18 cellular contexts compared by ENCODE assay signal in the genomic region with DNA sequence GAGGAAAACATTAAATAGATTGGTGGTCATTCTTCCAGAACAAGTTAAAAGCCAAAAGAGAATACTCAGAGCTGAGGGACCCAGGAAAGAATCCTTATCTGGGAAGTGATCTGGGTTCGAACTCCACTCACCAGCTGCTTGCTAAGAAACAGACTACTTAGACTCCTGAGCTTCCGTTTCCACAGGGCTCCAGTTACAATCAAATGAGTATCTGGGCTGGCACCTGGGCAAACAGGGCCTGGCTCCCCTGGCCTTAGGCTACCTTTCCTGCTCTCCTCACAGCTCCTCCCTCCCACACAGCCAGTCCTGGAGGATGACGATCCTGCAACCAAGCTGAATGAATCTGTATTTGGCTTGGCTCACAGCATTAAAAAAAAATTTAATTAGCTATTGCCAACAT. TPM values are rescaled to one million over a fixed set of nuclear protein-coding genes. Genes with fewer than 3 reads are reported as not detected.
A peak's percentile ranks its signal among the peaks of the same experiment; 100 is the strongest.
DNase-seq lines count a peak whose midpoint lies in the region; ATAC-seq and TF ChIP-seq lines count a peak whose summit lies in the region.
"Had no signal": no experiment of that assay in that cellular context is flagged by ENCODE, and none has a peak within 500 bp of the region (broad histone marks: within the 10 kb centered on the region; RNA-seq: fewer than 3 reads in every experiment).

No MANE protein-coding gene starts in this region.

- H3K36me3 Mint-ChIP-seq in GM23338 (ENCODE audit: low read depth) (peaks cover 37% of the 10 kb centered on the region), chondrocyte (ENCODE audit: low read depth) (peaks cover 5% of the 10 kb centered on the region)

- H3F3A ChIP-seq in GM23338 (replicated peaks; ENCODE audit: low read depth) = peaks cover 8% of the 10 kb centered on the region; the same call in 1 of the 2 replicates

- peaks cover 30 to 62% (median 45%) of the 10 kb centered on the region in 10 experiments for H3K4me1 ChIP-seq in BLaER1 treated with 17β-estradiol and CSF1 and Interleukin-3, amounts not matched to agents 10 nM and 100 nM
- H3K4me1 ChIP-seq in GM23338 (ENCODE audit: insufficient read depth) (peaks cover 32% of the 10 kb centered on the region), RWPE2 (ENCODE audit: insufficient read depth, poor library complexity, severe bottlenecking) (peaks cover 10% of the 10 kb centered on the region)

- ATAC-seq in GM23338 = no peak
- ATAC-seq in RWPE2 (ENCODE audit: low read depth) = peak; percentile 33
- ATAC-seq in left colon = peak; percentile 46
- no peak for ATAC-seq in GM18519 (IDR thresholded peaks at IDR 0.05; ENCODE audit: low FRiP score, unreplicated experiment)
- ATAC-seq in HG03354 (IDR thresholded peaks at IDR 0.05; ENCODE audit: poor library complexity, severe bottlenecking, unreplicated experiment) = no peak
- no peak for ATAC-seq in GM21737 (IDR thresholded peaks at IDR 0.05; ENCODE audit: unreplicated experiment)
- ATAC-seq: activated T-cell treated with anti-CD3 and anti-CD28 coated beads, Interleukin-2, amount 50 U/mL, for 4 hours; stimulated activated memory B cell treated with anti-CD40 and anti-IgM and Interleukin-4, amounts not matched to agents 10 μg/mL and 1 μg/mL and 100 μg/mL, for 72 hours had no signal

- peaks cover 10 to 35% (median 30%) of the 10 kb centered on the region in 11 experiments; a peak in 21 of 22 replicates for H3K36me3 ChIP-seq in BLaER1 treated with 17β-estradiol and CSF1 and Interleukin-3, amounts not matched to agents 10 nM and 100 nM
- H3K36me3 ChIP-seq in GM23338 (ENCODE audit: insufficient read depth) (no peaks in the 10 kb centered on the region), RWPE2 (ENCODE audit: low read depth) (peaks cover 20% of the 10 kb centered on the region)
- H3K36me3 ChIP-seq: adrenal gland had no signal

- TF ChIP-seq CTCF in GM23338 (conservative IDR thresholded peaks at IDR 0.05; ENCODE audit: low read depth in 2 of 2) (no peak), RWPE2 (IDR thresholded peaks at IDR 0.05; ENCODE audit: poor library complexity, severe bottlenecking) (no peak), chondrocyte (IDR thresholded peaks at IDR 0.05) (no peak)

- peak overlapping the region in 9 of 11 experiments; percentile 76 to 94 (median 87); a peak in 12 of 22 replicates for H3K4me2 ChIP-seq in BLaER1 treated with 17β-estradiol and CSF1 and Interleukin-3, amounts not matched to agents 10 nM and 100 nM
- H3K4me2 ChIP-seq in GM23338 = no peak overlapping the region

- H3K9me3 Mint-ChIP-seq in GM23338 (peaks cover 9% of the 10 kb centered on the region), chondrocyte (ENCODE audit: low read depth) (no peaks in the 10 kb centered on the region)
- H3K9me3 Mint-ChIP-seq: activated T-cell treated with anti-CD3 and anti-CD28 coated beads, Interleukin-2, amount 50 U/mL, for 4 hours; stimulated activated memory B cell treated with anti-CD40 and anti-IgM and Interleukin-4, amounts not matched to agents 10 μg/mL and 1 μg/mL and 100 μg/mL, for 72 hours; T-helper 1 cell treated with Interleukin-12 subunit alpha and Interleukin-12 subunit beta and Interleukin-4 antibody, amounts not matched to agents 30 μg/mL and 1 μg/mL, for 36 hours had no signal

- peaks cover 0 to 9% (median 5%) of the 10 kb centered on the region in 11 experiments; a peak in 12 of 22 replicates for H3K9me3 ChIP-seq in BLaER1 treated with 17β-estradiol and CSF1 and Interleukin-3, amounts not matched to agents 10 nM and 100 nM (replicated peaks in 1 of 11)
- no peaks in the 10 kb centered on the region for H3K9me3 ChIP-seq in RWPE2 (ENCODE audit: severe bottlenecking)
- H3K9me3 ChIP-seq: adrenal gland, esophagus squamous epithelium had no signal

- no peak overlapping the region for H3K4me3 Mint-ChIP-seq in GM23338
- H3K4me3 Mint-ChIP-seq in chondrocyte (ENCODE audit: unreplicated experiment) = no peak overlapping the region
- H3K4me3 Mint-ChIP-seq: stimulated activated memory B cell treated with anti-CD40 and anti-IgM and Interleukin-4, amounts not matched to agents 10 μg/mL and 1 μg/mL and 100 μg/mL, for 72 hours had no signal

- peak; percentile 35 for DNase-seq in GM23338 (ENCODE audit: low spot score)
- DNase-seq in RWPE2 (ENCODE audit: low spot score) = no peak
- peak; percentile 40 to 46 for DNase-seq in left colon
- DNase-seq in chondrocyte (ENCODE audit: low spot score) = no peak
- DNase-seq: activated T-cell treated with anti-CD3 and anti-CD28 coated beads, Interleukin-2, amount 50 U/mL, for 4 hours; cortex of kidney; esophagus squamous epithelium; GOT3; hippocampal formation; NCI-H1694 treated with DMSO at 0.1 percent for 48 hours had no signal

- H3K27ac Mint-ChIP-seq in GM23338 (no peak overlapping the region), chondrocyte (ENCODE audit: unreplicated experiment) (no peak overlapping the region)
- H3K27ac Mint-ChIP-seq: stimulated activated memory B cell treated with anti-CD40 and anti-IgM and Interleukin-4, amounts not matched to agents 10 μg/mL and 1 μg/mL and 100 μg/mL, for 72 hours; T-helper 1 cell treated with Interleukin-12 subunit alpha and Interleukin-12 subunit beta and Interleukin-4 antibody, amounts not matched to agents 30 μg/mL and 1 μg/mL, for 36 hours had no signal

- no peaks in the 10 kb centered on the region for H3K9me2 ChIP-seq in GM23338 (ENCODE audit: insufficient read depth)

- no peak overlapping the region for H2AFZ ChIP-seq in GM23338

- H3K79me2 ChIP-seq in GM23338 (replicated peaks; ENCODE audit: insufficient read depth) = peaks cover 73% of the 10 kb centered on the region

- peaks cover 25 to 64% (median 37%) of the 10 kb centered on the region in 11 experiments for H4K20me1 ChIP-seq in BLaER1 treated with 17β-estradiol and CSF1 and Interleukin-3, amounts not matched to agents 10 nM and 100 nM
- H4K20me1 ChIP-seq in GM23338 (replicated peaks; ENCODE audit: insufficient read depth) = peaks cover 34% of the 10 kb centered on the region

- no peaks in the 10 kb centered on the region for H3K27me3 ChIP-seq in BLaER1 treated with 17β-estradiol and CSF1 and Interleukin-3, amounts not matched to agents 10 nM and 100 nM
- H3K27me3 ChIP-seq in GM23338 (ENCODE audit: insufficient read depth) = no peaks in the 10 kb centered on the region
- H3K27me3 ChIP-seq in RWPE2 (ENCODE audit: insufficient read depth, poor library complexity, severe bottlenecking) = no peaks in the 10 kb centered on the region
- H3K27me3 ChIP-seq: adrenal gland, esophagus squamous epithelium had no signal

- no peak overlapping the region for H3K4me3 ChIP-seq in BLaER1 treated with 17β-estradiol and CSF1 and Interleukin-3, amounts not matched to agents 10 nM and 100 nM
- H3K4me3 ChIP-seq in GM23338 (no peak overlapping the region), RWPE2 (ENCODE audit: severe bottlenecking) (no peak overlapping the region)
- H3K4me3 ChIP-seq: adrenal gland, esophagus squamous epithelium, lung had no signal

- peaks cover 55% of the 10 kb centered on the region for H3K4me1 Mint-ChIP-seq in GM23338
- peaks cover 26% of the 10 kb centered on the region for H3K4me1 Mint-ChIP-seq in chondrocyte (ENCODE audit: low read depth)

- no peak overlapping the region for H3K27ac ChIP-seq in BLaER1 treated with 17β-estradiol and CSF1 and Interleukin-3, amounts not matched to agents 10 nM and 100 nM
- no peak overlapping the region for H3K27ac ChIP-seq in GM23338 (ENCODE audit: low read depth)
- H3K27ac ChIP-seq in RWPE2 (ENCODE audit: poor library complexity, severe bottlenecking) = no peak overlapping the region
- H3K27ac ChIP-seq: esophagus squamous epithelium had no signal

- H3K27me3 Mint-ChIP-seq in GM23338 (ENCODE audit: insufficient read depth, low read depth, poor library complexity) (peaks cover 15% of the 10 kb centered on the region), chondrocyte (ENCODE audit: low read depth) (no peaks in the 10 kb centered on the region)
- H3K27me3 Mint-ChIP-seq: stimulated activated memory B cell treated with anti-CD40 and anti-IgM and Interleukin-4, amounts not matched to agents 10 μg/mL and 1 μg/mL and 100 μg/mL, for 72 hours had no signal

- H3K9ac ChIP-seq in BLaER1 treated with 17β-estradiol and CSF1 and Interleukin-3, amounts not matched to agents 10 nM and 100 nM = no peak overlapping the region

- intact Hi-C loops in left colon (cut with DNase I, micrococcal nuclease) = no loop called here

TF ChIP-seq in GM23338, 12 proteins besides CTCF, POLR2A, EP300 and RAD21 (continues in another document):
- no peak for TF ChIP-seq EZH2phosphoT487 (IDR thresholded peaks at IDR 0.05; ENCODE audit: unreplicated experiment)

RNA-seq across cellular contexts. Expression of a gene that starts 2.5 kb away (rescaled TPM):
- total RNA-seq in GM23338 (2014; rRNA removed; shearing (Covaris generic)) = 27.8 and 37.0 TPM in 2 replicates
- polyA plus RNA-seq in GM23338 (2016; fragmentation: Nextera tagmentation; extraction: Ambion mirVana) = 13.6 and 16.8 TPM in 2 replicates
- total RNA-seq in left colon (10 to 100 TPM; 40.9 to 49.8 TPM), chondrocyte (31.1 to 34.8 TPM (median 34.6 TPM) in 3 replicates)

Comparison
In these comparisons a context has a peak if more than half of its experiments do, and no peak if none do; other contexts are left out.
1. ATAC-seq: peak in RWPE2 (single experiment) and left colon (single experiment); none in GM23338 (single experiment), GM18519 (single experiment), HG03354 (single experiment) and GM21737 (single experiment).
2. DNase-seq: peak in GM23338 (single experiment) and left colon (2 of 2); none in RWPE2 (single experiment) and chondrocyte (single experiment).